9 cellular contexts compared by ENCODE assay signal in genomic region chr1:85278853-85279314, GRCh38. TPM values are rescaled to one million over a fixed set of nuclear protein-coding genes. Genes with fewer than 3 reads are reported as not detected.
DNase-seq lines count a peak whose midpoint lies in the region; ATAC-seq, FAIRE-seq and TF ChIP-seq lines count a peak whose summit lies in the region.
"Had no signal": no experiment of that assay in that cellular context is flagged by ENCODE, and none has a peak within 500 bp of the region (broad histone marks: within the 10 kb centered on the region; RNA-seq: fewer than 3 reads in every experiment).

No MANE protein-coding gene starts in this region.

- no peak overlapping the region for H3K4me3 Mint-ChIP-seq in activated CD8-positive, alpha-beta memory T cell treated with anti-CD3 and anti-CD28 coated beads, Interleukin-2, amount 10 ng/mL, durations not matched to agents 7 days and 5 days
- peak overlapping the region; percentile 44 for H3K4me3 Mint-ChIP-seq in stimulated activated memory B cell treated with anti-CD40 and anti-IgM and Interleukin-4, amounts not matched to agents 10 μg/mL and 1 μg/mL and 100 μg/mL, for 72 hours

- peaks cover 37% of the 10 kb centered on the region for H3K4me1 Mint-ChIP-seq in activated CD8-positive, alpha-beta memory T cell treated with anti-CD3 and anti-CD28 coated beads, Interleukin-2, amount 10 ng/mL, durations not matched to agents 7 days and 5 days
- peaks cover 41% of the 10 kb centered on the region for H3K4me1 Mint-ChIP-seq in stimulated activated memory B cell treated with anti-CD40 and anti-IgM and Interleukin-4, amounts not matched to agents 10 μg/mL and 1 μg/mL and 100 μg/mL, for 72 hours

- H3K9me1 ChIP-seq in keratinocyte (ENCODE audit: control insufficient read depth, extremely low read depth, insufficient read depth, low read length) = peaks cover under 1% of the 10 kb centered on the region

- peak overlapping the region; percentile 53 for H3K9ac ChIP-seq in keratinocyte (ENCODE audit: control insufficient read depth, extremely low read depth, insufficient read depth, low read length)

- peak overlapping the region in 2 of 3 experiments; percentile 3 to 58 for H3K4me3 ChIP-seq in keratinocyte (ENCODE audit: control insufficient read depth in 2 of 3, extremely low read depth in 1 of 3, insufficient read depth in 2 of 3, low read depth in 1 of 3, low read length in 3 of 3)

- H3K27me3 ChIP-seq in keratinocyte (ENCODE audit: control insufficient read depth, extremely low read depth, insufficient read depth, low read length) = no peaks in the 10 kb centered on the region

- dilution Hi-C loops in keratinocyte (cut with MboI; ENCODE audit: extremely low pct_ligation_motif_present, low sequenced_read_pairs) = no loop called here

- FAIRE-seq in keratinocyte (lab: Jason Lieb, UNC) = peak; percentile 95

- H3K4me2 ChIP-seq in keratinocyte (ENCODE audit: control insufficient read depth, extremely low read depth, insufficient read depth, low read depth, low read length) = peak overlapping the region; percentile 86

- peak overlapping the region; percentile 81 for H3K27ac ChIP-seq in keratinocyte (ENCODE audit: control insufficient read depth, insufficient read depth, low read length)

- ATAC-seq in activated CD8-positive, alpha-beta memory T cell treated with anti-CD3 and anti-CD28 coated beads, Interleukin-2, amount 10 ng/mL, durations not matched to agents 7 days and 5 days = no peak
- ATAC-seq in activated naive CD4-positive, alpha-beta T cell treated with anti-CD3 and anti-CD28 coated beads, Interleukin-2, amount 50 U/mL, for 72 hours = peak; percentile 17 to 34
- no peak for ATAC-seq in stimulated activated memory B cell treated with anti-CD40 and anti-IgM and Interleukin-4, amounts not matched to agents 10 μg/mL and 1 μg/mL and 100 μg/mL, for 72 hours

- no peaks in the 10 kb centered on the region for H3K9me3 ChIP-seq in keratinocyte (ENCODE audit: control insufficient read depth, low read depth, low read length)

- TF ChIP-seq CTCF in keratinocyte (optimal IDR thresholded peaks at IDR 0.05 in 1 of 3, IDR thresholded peaks at IDR 0.05 in 1 of 3, conservative IDR thresholded peaks at IDR 0.05 in 1 of 3; ENCODE audit: extremely low read depth in 1 of 3, insufficient read depth in 2 of 3, low read length in 3 of 3) = no peak

- peak; percentile 70 for DNase-seq in activated CD8-positive, alpha-beta memory T cell treated with anti-CD3 and anti-CD28 coated beads, Interleukin-2, amount 10 ng/mL, durations not matched to agents 7 days and 5 days
- no peak for DNase-seq in activated CD8-positive, alpha-beta memory T cell treated with anti-CD3 and anti-CD28 coated beads for 24 hours
- DNase-seq in NCI-H226 = peak; percentile 92
- no peak for DNase-seq in activated naive CD4-positive, alpha-beta T cell treated with anti-CD3 and anti-CD28 coated beads, Interleukin-2, amount 50 U/mL, for 72 hours (ENCODE audit: low spot score in 2 of 2)
- peak; percentile 53 for DNase-seq in keratinocyte (ENCODE audit: low read depth, low spot score)
- no peak for DNase-seq in activated CD4-positive, CD25-positive, alpha-beta regulatory T cell (lab: John Stamatoyannopoulos, UW)
- DNase-seq in central memory CD4-positive, alpha-beta T cell = no peak
- DNase-seq: DND-41 had no signal

- H3K27ac Mint-ChIP-seq in activated CD8-positive, alpha-beta memory T cell treated with anti-CD3 and anti-CD28 coated beads, Interleukin-2, amount 10 ng/mL, durations not matched to agents 7 days and 5 days = no peak overlapping the region
- H3K27ac Mint-ChIP-seq in activated naive CD4-positive, alpha-beta T cell treated with anti-CD3 and anti-CD28 coated beads, Interleukin-2, amount 50 U/mL, for 72 hours = peak overlapping the region in 1 of 2 donors; percentile 66
- peak overlapping the region; percentile 63 for H3K27ac Mint-ChIP-seq in stimulated activated memory B cell treated with anti-CD40 and anti-IgM and Interleukin-4, amounts not matched to agents 10 μg/mL and 1 μg/mL and 100 μg/mL, for 72 hours

- H2AFZ ChIP-seq in keratinocyte (ENCODE audit: control insufficient read depth, low read length) = peak overlapping the region; percentile 55

- H3K79me2 ChIP-seq in keratinocyte (ENCODE audit: control insufficient read depth, insufficient read depth, low read length) = peaks cover 25% of the 10 kb centered on the region

- no peaks in the 10 kb centered on the region for H3K9me3 Mint-ChIP-seq in activated CD8-positive, alpha-beta memory T cell treated with anti-CD3 and anti-CD28 coated beads, Interleukin-2, amount 10 ng/mL, durations not matched to agents 7 days and 5 days (ENCODE audit: low read depth)
- H3K9me3 Mint-ChIP-seq in activated naive CD4-positive, alpha-beta T cell treated with anti-CD3 and anti-CD28 coated beads, Interleukin-2, amount 50 U/mL, for 72 hours = peaks cover 0 to 3% of the 10 kb centered on the region in 2 donors
- no peaks in the 10 kb centered on the region for H3K9me3 Mint-ChIP-seq in stimulated activated memory B cell treated with anti-CD40 and anti-IgM and Interleukin-4, amounts not matched to agents 10 μg/mL and 1 μg/mL and 100 μg/mL, for 72 hours

- CTCF ChIA-PET in activated CD8-positive, alpha-beta memory T cell treated with anti-CD3 and anti-CD28 coated beads, Interleukin-2, amount 10 ng/mL, durations not matched to agents 7 days and 5 days (lab: Charles Lee) = no interaction called here

- H3K4me1 ChIP-seq in keratinocyte (ENCODE audit: control insufficient read depth, extremely low read depth, insufficient read depth, low read length) = peaks cover 51% of the 10 kb centered on the region

- peaks cover 45% of the 10 kb centered on the region for H3K27me3 Mint-ChIP-seq in activated CD8-positive, alpha-beta memory T cell treated with anti-CD3 and anti-CD28 coated beads, Interleukin-2, amount 10 ng/mL, durations not matched to agents 7 days and 5 days
- H3K27me3 Mint-ChIP-seq in stimulated activated memory B cell treated with anti-CD40 and anti-IgM and Interleukin-4, amounts not matched to agents 10 μg/mL and 1 μg/mL and 100 μg/mL, for 72 hours = no peaks in the 10 kb centered on the region

- peaks cover 7% of the 10 kb centered on the region for H3K36me3 Mint-ChIP-seq in activated CD8-positive, alpha-beta memory T cell treated with anti-CD3 and anti-CD28 coated beads, Interleukin-2, amount 10 ng/mL, durations not matched to agents 7 days and 5 days
- H3K36me3 Mint-ChIP-seq in activated naive CD4-positive, alpha-beta T cell treated with anti-CD3 and anti-CD28 coated beads, Interleukin-2, amount 50 U/mL, for 72 hours = peaks cover 8 to 16% of the 10 kb centered on the region in 2 donors
- peaks cover 2% of the 10 kb centered on the region for H3K36me3 Mint-ChIP-seq in stimulated activated memory B cell treated with anti-CD40 and anti-IgM and Interleukin-4, amounts not matched to agents 10 μg/mL and 1 μg/mL and 100 μg/mL, for 72 hours

- H4K20me1 ChIP-seq in keratinocyte (ENCODE audit: control insufficient read depth, extremely low read depth, insufficient read depth, low read length) = no peaks in the 10 kb centered on the region

- H3K36me3 ChIP-seq in keratinocyte (ENCODE audit: control insufficient read depth in 2 of 2, extremely low read depth in 1 of 2, insufficient read depth in 2 of 2, low read length in 2 of 2) = peaks cover 0 to 1% of the 10 kb centered on the region in 2 experiments

RNA-seq across cellular contexts. Expression of gene BCL10, which starts 2.5 kb away (rescaled TPM):
- 10 to 100 TPM; 23.9 to 26.9 TPM for total RNA-seq in activated CD8-positive, alpha-beta memory T cell treated with anti-CD3 and anti-CD28 coated beads, Interleukin-2, amount 10 ng/mL, durations not matched to agents 7 days and 5 days
- total RNA-seq in activated naive CD4-positive, alpha-beta T cell treated with anti-CD3 and anti-CD28 coated beads, Interleukin-2, amount 50 U/mL, for 72 hours = 10 to 100 TPM; 27.3 to 31.4 TPM
- 11.4 to 22.4 TPM (median 19.7 TPM) in 3 replicates for polyA plus RNA-seq in keratinocyte
- 98.8 TPM for polyA plus RNA-seq in keratinocyte (2011; ENCODE audit: low read depth)
- 10.7 and 21.3 TPM in 2 replicates for polyA plus RNA-seq in keratinocyte (2011; cell fraction: cytosol; rRNA removed)
- 14.1 and 16.6 TPM in 2 replicates for polyA plus RNA-seq in keratinocyte (2011; cell fraction: nucleus; rRNA removed)
- polyA plus RNA-seq in keratinocyte (2012; ENCODE audit: low replicate concordance) = 20.7 and 24.5 TPM in 2 replicates
- polyA minus RNA-seq in keratinocyte = 10.6 to 20.8 TPM (median 14.6 TPM) in 3 replicates
- polyA minus RNA-seq in keratinocyte (2011; cell fraction: cytosol; rRNA and poly(A)+ RNA removed) = 28.4 TPM
- polyA minus RNA-seq in keratinocyte (2011; cell fraction: nucleus; rRNA and poly(A)+ RNA removed) = 12.0 and 20.0 TPM in 2 replicates

RNA-seq across cellular contexts. Expression of gene C1orf52, which starts 19.4 kb away (rescaled TPM):
- total RNA-seq in activated CD8-positive, alpha-beta memory T cell treated with anti-CD3 and anti-CD28 coated beads, Interleukin-2, amount 10 ng/mL, durations not matched to agents 7 days and 5 days = 10 to 100 TPM; 23.5 to 28.7 TPM
- 10 to 100 TPM; 21.0 to 35.4 TPM for total RNA-seq in activated naive CD4-positive, alpha-beta T cell treated with anti-CD3 and anti-CD28 coated beads, Interleukin-2, amount 50 U/mL, for 72 hours
- polyA plus RNA-seq in keratinocyte = 15.8 to 27.3 TPM (median 25.4 TPM) in 3 replicates
- 41.3 TPM for polyA plus RNA-seq in keratinocyte (2011; ENCODE audit: low read depth)
- polyA plus RNA-seq in keratinocyte (2011; cell fraction: cytosol; rRNA removed) = 15.8 and 19.6 TPM in 2 replicates
- polyA plus RNA-seq in keratinocyte (2011; cell fraction: nucleus; rRNA removed) = 29.7 and 31.3 TPM in 2 replicates
- 19.3 and 26.2 TPM in 2 replicates for polyA plus RNA-seq in keratinocyte (2012; ENCODE audit: low replicate concordance)
- 6.2 to 17.9 TPM (median 9.3 TPM) in 3 replicates for polyA minus RNA-seq in keratinocyte
- polyA minus RNA-seq in keratinocyte (2011; cell fraction: cytosol; rRNA and poly(A)+ RNA removed) = 5.9 TPM
- 11.6 and 20.6 TPM in 2 replicates for polyA minus RNA-seq in keratinocyte (2011; cell fraction: nucleus; rRNA and poly(A)+ RNA removed)

Comparison
In these comparisons a context has a peak if more than half of its experiments do, and no peak if none do; other contexts are left out.
1. DNase-seq: peak in activated CD8-positive, alpha-beta memory T cell treated with anti-CD3 and anti-CD28 coated beads, Interleukin-2, amount 10 ng/mL, durations not matched to agents 7 days and 5 days (single experiment), NCI-H226 (single experiment) and keratinocyte (single experiment); none in activated CD8-positive, alpha-beta memory T cell treated with anti-CD3 and anti-CD28 coated beads for 24 hours (single experiment), activated naive CD4-positive, alpha-beta T cell treated with anti-CD3 and anti-CD28 coated beads, Interleukin-2, amount 50 U/mL, for 72 hours (0 of 2), activated CD4-positive, CD25-positive, alpha-beta regulatory T cell (0 of 4) and central memory CD4-positive, alpha-beta T cell (single experiment).
2. ATAC-seq: peak in activated naive CD4-positive, alpha-beta T cell treated with anti-CD3 and anti-CD28 coated beads, Interleukin-2, amount 50 U/mL, for 72 hours (2 of 2); none in activated CD8-positive, alpha-beta memory T cell treated with anti-CD3 and anti-CD28 coated beads, Interleukin-2, amount 10 ng/mL, durations not matched to agents 7 days and 5 days (single experiment) and stimulated activated memory B cell treated with anti-CD40 and anti-IgM and Interleukin-4, amounts not matched to agents 10 μg/mL and 1 μg/mL and 100 μg/mL, for 72 hours (single experiment).